8 cellular contexts compared by ENCODE assay signal in genomic region chr19:16540948-16541347, GRCh38. TPM values are rescaled to one million over a fixed set of nuclear protein-coding genes. Genes with fewer than 3 reads are reported as not detected.
DNase-seq lines count a peak whose midpoint lies in the region; ATAC-seq and TF ChIP-seq lines count a peak whose summit lies in the region.

No MANE protein-coding gene starts in this region.

- peaks cover 37% of the 10 kb centered on the region for H3K36me3 Mint-ChIP-seq in nephron (ENCODE audit: low read depth)

- peak overlapping the region; percentile 35 to 90 (median 80) for H3K27ac Mint-ChIP-seq in nephron

- no peak for TF ChIP-seq CTCF in BE2C (IDR thresholded peaks at IDR 0.05; ENCODE audit: low read depth, low read length)
- no peak for TF ChIP-seq CTCF in LNCaP clone FGC (IDR thresholded peaks at IDR 0.05; ENCODE audit: control insufficient read depth, extremely low read depth, insufficient read depth)
- no peak for TF ChIP-seq CTCF in nephron (IDR thresholded peaks at IDR 0.05; ENCODE audit: unreplicated experiment in 3 of 3)

- no peaks in the 10 kb centered on the region for H3K27me3 Mint-ChIP-seq in nephron (ENCODE audit: low read depth)

- H3K27me3 ChIP-seq in BE2C (no peaks in the 10 kb centered on the region), duodenal mucosa (ENCODE audit: control insufficient read depth in 1 of 2, insufficient read depth in 2 of 2, low read length in 2 of 2) (no peaks in the 10 kb centered on the region)

- H3K9me3 ChIP-seq in BE2C: no peaks in the 10 kb centered on the region
- H3K9me3 ChIP-seq in duodenal mucosa (ENCODE audit: control insufficient read depth in 1 of 2, low read length in 2 of 2): no peaks in the 10 kb centered on the region

- peaks cover 17% of the 10 kb centered on the region for H3K4me1 Mint-ChIP-seq in nephron

- ATAC-seq in HG03039 (IDR thresholded peaks at IDR 0.05; ENCODE audit: unreplicated experiment) (no peak), GM18861 (IDR thresholded peaks at IDR 0.05; ENCODE audit: unreplicated experiment) (no peak)

- H3K27ac ChIP-seq in duodenal mucosa (ENCODE audit: low read depth, low read length): no peak overlapping the region

- peaks cover 2% of the 10 kb centered on the region; the same call in 1 of the 2 replicates for H3K4me1 ChIP-seq in BE2C
- H3K4me1 ChIP-seq in duodenal mucosa (ENCODE audit: control insufficient read depth in 1 of 2, insufficient read depth in 2 of 2, low read length in 2 of 2): peaks cover 9 to 16% of the 10 kb centered on the region in 2 donors

- no peak for DNase-seq in BE2C
- no peak for DNase-seq in LNCaP clone FGC (ENCODE audit: low read depth)
- no peak for DNase-seq in NCI-H82 (lab: John Stamatoyannopoulos, UW)
- DNase-seq in activated CD4-positive, alpha-beta T cell treated with anti-CD3 and anti-CD28 coated beads, Interleukin-2, amount 50 U/mL, for 1 hour: no peak

- H3K4me3 Mint-ChIP-seq in nephron: peak overlapping the region; percentile 90 to 95 (median 90)

- peak overlapping the region; percentile 96 for H3K4me3 ChIP-seq in BE2C (ENCODE audit: low read depth, low read length)
- peak overlapping the region; percentile 75 for H3K4me3 ChIP-seq in LNCaP clone FGC (ENCODE audit: low read depth, low read length)
- peak overlapping the region; percentile 92 to 98 for H3K4me3 ChIP-seq in duodenal mucosa (ENCODE audit: low read depth in 1 of 2, low read length in 2 of 2)

- H3K9ac ChIP-seq in duodenal mucosa (ENCODE audit: low read depth in 1 of 2, low read length in 2 of 2): peak overlapping the region; percentile 82 to 97

- no peaks in the 10 kb centered on the region for H3K9me3 Mint-ChIP-seq in nephron

- peaks cover 53% of the 10 kb centered on the region for H3K36me3 ChIP-seq in BE2C
- peaks cover 10 to 24% of the 10 kb centered on the region in 2 donors for H3K36me3 ChIP-seq in duodenal mucosa (ENCODE audit: control insufficient read depth in 1 of 2, insufficient read depth in 2 of 2, low read length in 2 of 2)

RNA-seq across cellular contexts. Expression of gene CHERP, which starts 1.3 kb away (rescaled TPM):
- 178 TPM for polyA plus RNA-seq in BE2C (2012; ENCODE audit: insufficient read depth, insufficient read length, low read depth)

RNA-seq across cellular contexts. Expression of gene SLC35E1, which starts 31.3 kb away (rescaled TPM):
- 103 TPM for polyA plus RNA-seq in BE2C (2012; ENCODE audit: insufficient read depth, insufficient read length, low read depth)

RNA-seq across cellular contexts. Expression of gene C19orf44, which starts 44.8 kb away (rescaled TPM):
- 13.8 TPM for polyA plus RNA-seq in BE2C (2012; ENCODE audit: insufficient read depth, insufficient read length, low read depth)

RNA-seq across cellular contexts. Expression of gene CALR3, which starts 45.0 kb away (rescaled TPM):
- polyA plus RNA-seq in BE2C (2012; ENCODE audit: insufficient read depth, insufficient read length, low read depth): not detected
